ENCODE assay signal across 19 cellular contexts in the genomic region with DNA sequence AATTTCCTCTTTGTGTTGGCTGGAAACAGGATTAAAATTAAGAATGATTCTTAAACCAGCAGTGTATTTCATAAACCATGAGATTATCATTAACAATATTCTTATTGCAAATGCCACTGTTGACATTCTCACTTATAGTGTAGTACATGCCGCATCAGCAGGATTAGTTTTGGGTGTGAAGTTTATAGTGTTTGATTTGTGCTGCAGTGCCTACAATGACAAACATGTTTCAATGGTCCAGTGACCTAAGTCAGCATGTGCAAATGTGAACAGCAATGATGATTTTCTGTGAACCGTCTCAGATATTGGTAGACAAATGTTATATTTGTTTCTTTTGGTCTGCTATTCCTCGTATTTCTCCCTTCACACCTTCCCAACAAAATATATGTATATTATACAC.
"Had no signal": no experiment of that assay in that cellular context is flagged by ENCODE, and none has a peak within 500 bp of the region (broad histone marks: within the 10 kb centered on the region; RNA-seq: fewer than 3 reads in every experiment).

No MANE protein-coding gene starts in this region.

- DNase-seq: KBM-7, MG63, NCI-H1092, NCI-H1105 treated with DMSO at 0.1 percent for 48 hours, NCI-H1417 treated with DMSO at 0.1 percent for 48 hours, NCI-H1694, NCI-H187 treated with DMSO at 0.1 percent for 48 hours, NCI-H2029 treated with DMSO at 0.1 percent for 48 hours, NCI-H2107, NCI-H2227 treated with DMSO at 0.1 percent for 48 hours, NCI-H524, NCI-H82, PC-3, SHP77, SW 1271, T-cell had no signal

- H3K36me3 ChIP-seq: MG63 had no signal

- ATAC-seq: Panc1, PC-3, T-cell had no signal

- H3K4me3 ChIP-seq: MG63 had no signal

- H3K27me3 ChIP-seq: MG63 had no signal

- H3K27ac ChIP-seq: RWPE1 had no signal

- H3K9me3 ChIP-seq: MG63, SK-N-SH had no signal
